Comparison of ENCODE assay signal across 9 cellular contexts in the genomic region with DNA sequence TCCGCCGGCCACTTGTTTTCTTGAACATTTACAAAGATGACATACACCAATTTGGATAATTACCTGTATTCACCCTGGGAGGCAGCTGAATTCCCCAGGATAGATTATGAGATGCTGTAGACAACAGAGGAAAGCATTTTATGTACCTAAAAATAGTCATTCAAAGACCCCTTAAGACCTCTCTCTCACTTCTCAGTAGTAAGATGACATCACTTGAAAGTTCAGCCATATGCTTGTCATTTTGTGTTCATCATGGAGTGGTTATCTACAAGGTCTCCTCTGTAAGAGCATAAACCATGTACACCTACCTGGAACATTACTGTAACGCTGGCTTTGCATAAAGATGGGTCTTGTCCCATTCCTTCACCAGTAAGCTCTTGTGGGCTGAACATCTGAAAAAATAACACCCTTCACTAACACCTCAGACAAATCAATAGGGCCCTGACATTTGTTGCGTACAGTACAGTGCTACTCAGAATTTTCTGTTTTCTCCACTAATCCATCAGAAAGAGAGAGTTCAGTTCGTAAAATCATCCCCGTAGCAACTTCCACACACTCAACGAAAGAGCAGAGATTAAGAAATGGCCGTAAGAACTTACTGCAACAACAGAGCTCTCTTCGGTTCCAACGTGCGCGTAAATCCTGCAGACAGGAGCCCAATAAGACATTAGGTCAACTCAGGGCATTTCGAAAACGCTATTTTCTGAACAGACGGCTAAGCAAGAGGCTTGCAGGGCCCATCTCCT. TPM values are rescaled to one million over a fixed set of nuclear protein-coding genes. Genes with fewer than 3 reads are reported as not detected.
DNase-seq lines count a peak whose midpoint lies in the region; ATAC-seq and TF ChIP-seq lines count a peak whose summit lies in the region.
"Had no signal": no experiment of that assay in that cellular context is flagged by ENCODE, and none has a peak within 500 bp of the region (broad histone marks: within the 10 kb centered on the region; RNA-seq: fewer than 3 reads in every experiment).

No MANE protein-coding gene starts in this region.

- peaks cover 34% of the 10 kb centered on the region for H3K4me1 Mint-ChIP-seq in MCF 10A (ENCODE audit: insufficient read depth, unreplicated experiment)

- H3K36me3 Mint-ChIP-seq in MCF 10A (ENCODE audit: insufficient read depth, unreplicated experiment) = peaks cover 65% of the 10 kb centered on the region

- H3K27me3 ChIP-seq in ACC112 (ENCODE audit: insufficient read depth, low read length) (no peaks in the 10 kb centered on the region), mononuclear cell (ENCODE audit: insufficient read depth, low read length) (no peaks in the 10 kb centered on the region)

- H3K27ac Mint-ChIP-seq in MCF 10A (ENCODE audit: low read depth, unreplicated experiment) = peak overlapping the region; percentile 64

- BruUV-seq in MCF 10A (replicated peaks; lab: Mats Ljungman, UMichigan) = TSS peak; percentile 60

- peak overlapping the region; percentile 88 for H3K4me3 ChIP-seq in ACC112 (ENCODE audit: low read depth, low read length)
- H3K4me3 ChIP-seq in Jurkat, Clone E6-1 (ENCODE audit: low read length) = peak overlapping the region; percentile 96
- H3K4me3 ChIP-seq in mononuclear cell (ENCODE audit: low read length) = peak overlapping the region; percentile 79

- H3K9me3 ChIP-seq in mononuclear cell (ENCODE audit: low read depth, low read length) = no peaks in the 10 kb centered on the region

- no peak overlapping the region for H2AFZ ChIP-seq in ACC112 (ENCODE audit: low read length, unreplicated experiment)

- H3K9me3 Mint-ChIP-seq in MCF 10A (ENCODE audit: unreplicated experiment) = no peaks in the 10 kb centered on the region

- TF ChIP-seq CTCF in MCF 10A (IDR thresholded peaks at IDR 0.05; ENCODE audit: unreplicated experiment) = no peak
- no peak for TF ChIP-seq CTCF in GM20000 (IDR thresholded peaks at IDR 0.05; ENCODE audit: extremely low read depth, missing control alignments)

- intact Hi-C loops in MCF 10A (cut with micrococcal nuclease) = no loop called here

- H3K4me1 ChIP-seq in ACC112 (ENCODE audit: control insufficient read depth, insufficient read depth, low read length, unreplicated experiment) (peaks cover 32% of the 10 kb centered on the region), mononuclear cell (ENCODE audit: insufficient read depth, low read length) (peaks cover 49% of the 10 kb centered on the region)

- H3K79me2 ChIP-seq in ACC112 (ENCODE audit: control insufficient read depth, insufficient read depth, low read length, unreplicated experiment) = peaks cover 65% of the 10 kb centered on the region

- peak overlapping the region; percentile 94 for H3K4me3 Mint-ChIP-seq in MCF 10A (ENCODE audit: unreplicated experiment)

- no peaks in the 10 kb centered on the region for H3K27me3 Mint-ChIP-seq in MCF 10A (ENCODE audit: insufficient read depth, unreplicated experiment)

- H3K36me3 ChIP-seq in ACC112 (ENCODE audit: insufficient read depth, low read length) = peaks cover 37% of the 10 kb centered on the region

- H3K27ac ChIP-seq in ACC112 (ENCODE audit: low read depth, low read length) = peak overlapping the region; percentile 56

- POLR2A ChIA-PET in MCF 10A (lab: Yijun Ruan, JAX) = interaction anchor here (0.5 to 9.9 kb wide), 42 partner anchors 7 to 1936 kb away, joined by 3 to 344 read pairs (median 8); partner anchors contain the start of genes AHNAK, C11orf98, CSKMT and EEF1G

- ATAC-seq in HG03095 (IDR thresholded peaks at IDR 0.05; ENCODE audit: unreplicated experiment) = no peak

- no peak for DNase-seq in Jurkat, Clone E6-1 (ENCODE audit: low read depth, low spot score)
- DNase-seq in MCF 10A (ENCODE audit: unreplicated experiment) (no peak), GM20000 (ENCODE audit: low spot score) (no peak), NCI-H2107 treated with DMSO at 0.1 percent for 48 hours (lab: John Stamatoyannopoulos, UW; ENCODE audit: unreplicated experiment) (no peak), NCI-H510A (lab: John Stamatoyannopoulos, UW) (no peak)

- CTCF ChIA-PET in MCF 10A (lab: Yijun Ruan, JAX) = interaction anchor here (0.5 to 4.2 kb wide), 10 partner anchors 8 to 742 kb away, joined by 3 to 31 read pairs (median 4); partner anchors contain the start of genes C11orf98, CSKMT and SLC3A2

RNA-seq across cellular contexts. Expression of gene WDR74, which starts 15.6 kb away (rescaled TPM):
- polyA plus RNA-seq in Jurkat, Clone E6-1 (2012; ENCODE audit: insufficient read depth, insufficient read length) = 64.3 TPM
- total RNA-seq in MCF 10A (2022) = 91.3 and 115 TPM in 2 replicates
- total RNA-seq in mononuclear cell = 143 TPM

RNA-seq across cellular contexts. Expression of gene TEX54, which starts 22.4 kb away (rescaled TPM):
- polyA plus RNA-seq in Jurkat, Clone E6-1 (2012; ENCODE audit: insufficient read depth, insufficient read length) = not detected
- not detected in 2 replicates for total RNA-seq in MCF 10A (2022)
- 2.4 TPM for total RNA-seq in mononuclear cell
- total RNA-seq: left cardiac atrium had no signal

RNA-seq across cellular contexts. Expression of gene STX5, which starts 23.1 kb away (rescaled TPM):
- 32.9 TPM for polyA plus RNA-seq in Jurkat, Clone E6-1 (2012; ENCODE audit: insufficient read depth, insufficient read length)
- total RNA-seq in MCF 10A (2022) (71.8 and 72.0 TPM in 2 replicates), mononuclear cell (48.2 TPM)

RNA-seq across cellular contexts. Expression of gene SLC3A2, which starts 25.7 kb away (rescaled TPM):
- polyA plus RNA-seq in Jurkat, Clone E6-1 (2012; ENCODE audit: insufficient read depth, insufficient read length) = 237 TPM
- total RNA-seq in MCF 10A (2022) = 838 and 896 TPM in 2 replicates
- 125 TPM for total RNA-seq in mononuclear cell

RNA-seq across cellular contexts. Expression of gene NXF1, which starts 49.8 kb away (rescaled TPM):
- 76.7 TPM for polyA plus RNA-seq in Jurkat, Clone E6-1 (2012; ENCODE audit: insufficient read depth, insufficient read length)
- total RNA-seq in MCF 10A (2022) (47.6 and 53.3 TPM in 2 replicates), mononuclear cell (169 TPM)
